ENCODE assay signal across 13 cellular contexts in the genomic region with DNA sequence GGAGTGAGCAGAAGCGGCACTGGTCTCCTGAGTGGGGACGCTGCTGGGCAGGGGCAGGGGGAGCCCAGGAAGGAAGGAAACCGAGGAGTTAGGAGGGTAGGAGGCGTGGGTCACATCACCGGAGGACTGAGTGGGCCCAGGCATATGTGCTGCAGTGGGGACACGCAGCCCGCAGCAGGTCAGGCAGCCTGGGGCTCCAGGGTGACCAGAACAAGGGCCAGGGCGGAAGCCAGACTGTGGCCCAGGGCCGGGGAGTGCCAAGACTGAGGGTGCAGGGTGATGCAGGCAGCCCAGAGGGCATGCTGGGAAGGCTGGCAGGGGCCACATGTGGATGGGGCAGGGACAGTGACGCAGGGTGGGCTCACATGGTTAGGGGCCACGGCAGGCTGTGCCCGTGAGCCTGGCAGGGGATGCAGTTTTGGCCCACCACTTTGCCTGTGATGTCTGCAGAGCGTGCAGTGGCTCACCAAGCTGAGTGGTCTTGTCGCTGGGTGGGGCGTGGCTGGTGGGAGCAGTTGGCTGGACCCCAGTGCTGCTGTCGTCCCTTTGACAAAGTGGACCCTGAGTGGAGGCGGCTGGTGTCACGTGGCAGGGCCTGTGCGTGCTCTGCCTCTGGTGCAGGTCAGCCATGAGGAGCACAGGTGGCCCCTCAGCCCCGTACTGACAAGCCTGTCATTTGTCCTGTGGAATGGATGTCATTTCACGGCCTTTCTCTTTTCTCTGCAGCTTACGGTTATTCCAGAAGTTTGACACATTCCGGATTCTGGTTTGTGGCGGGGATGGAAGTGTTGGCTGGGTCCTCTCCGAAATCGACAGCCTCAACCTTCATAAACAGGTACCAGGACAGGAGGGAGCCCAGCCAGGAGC.
DNase-seq lines count a peak whose midpoint lies in the region; ATAC-seq and TF ChIP-seq lines count a peak whose summit lies in the region.
"Had no signal": no experiment of that assay in that cellular context is flagged by ENCODE, and none has a peak within 500 bp of the region (broad histone marks: within the 10 kb centered on the region; RNA-seq: fewer than 3 reads in every experiment).

No MANE protein-coding gene starts in this region.

- no peak overlapping the region for H2BK20ac ChIP-seq in IMR-90 (ENCODE audit: low read depth, low read length)

- H3K27ac ChIP-seq in CD4-positive, alpha-beta T cell (ENCODE audit: low read depth, low read length) = no peak overlapping the region
- no peak overlapping the region for H3K27ac ChIP-seq in IMR-90 (ENCODE audit: insufficient read depth, low read length)
- no peak overlapping the region for H3K27ac ChIP-seq in esophagus muscularis mucosa (replicated peaks in 1 of 4)
- H3K27ac ChIP-seq: C4-2B, thoracic aorta had no signal

- H3K14ac ChIP-seq in IMR-90 (replicated peaks; ENCODE audit: low read depth, low read length) = no peak overlapping the region

- no peak overlapping the region for H3K4me3 Mint-ChIP-seq in CD4-positive, alpha-beta T cell
- H3K4me3 Mint-ChIP-seq in chondrocyte (ENCODE audit: unreplicated experiment) = no peak overlapping the region

- H3K9me3 Mint-ChIP-seq in CD4-positive, alpha-beta T cell = no peaks in the 10 kb centered on the region
- no peaks in the 10 kb centered on the region for H3K9me3 Mint-ChIP-seq in chondrocyte (ENCODE audit: low read depth)

- 96% methylated on average over 11 of the region's 26 CpGs; no CpG with 5 or more reads in 1 of the 2 experiments for WGBS in IMR-90 (ENCODE audit: extremely low coverage in 2 of 2, insufficient read length in 1 of 2), 2 experiments
- 92% methylated on average over 13 of the region's 26 CpGs for WGBS in esophagus muscularis mucosa

- dilution Hi-C loops in IMR-90 (cut with HindIII; ENCODE audit: low sequenced_read_pairs, unreplicated experiment) = no loop called here

- DNase-seq in CD4-positive, alpha-beta T cell = peak in 1 of 10 experiments; percentile 29
- no peak for DNase-seq in IMR-90
- peak; percentile 88 for DNase-seq in chondrocyte (ENCODE audit: low spot score)
- peak; percentile 67 for DNase-seq in posterior vena cava (ENCODE audit: low spot score)
- no peak for DNase-seq in cerebellar nuclear complex (lab: John Stamatoyannopoulos, UW)
- no peak for DNase-seq in esophagus muscularis mucosa (ENCODE audit: extremely low spot score)
- DNase-seq in NCI-H82 treated with DMSO at 0.1 percent for 48 hours (lab: John Stamatoyannopoulos, UW; ENCODE audit: unreplicated experiment) = no peak
- DNase-seq in NCI-H1417 treated with DMSO at 0.1 percent for 48 hours (lab: John Stamatoyannopoulos, UW) = no peak
- DNase-seq: midbrain; NCI-H2029 treated with DMSO at 0.1 percent for 48 hours; stimulated activated CD4-positive, alpha-beta T cell treated with anti-CD3 and anti-CD28 coated beads, Interleukin-15, amount 100 ng/mL, for 24 hours had no signal

- H3K36me3 ChIP-seq in IMR-90 (ENCODE audit: control insufficient read depth, insufficient read depth, low read length) (peaks cover 22% of the 10 kb centered on the region), esophagus muscularis mucosa (peaks cover 8 to 91% (median 68%) of the 10 kb centered on the region in 4 donors)

- H4K20me1 ChIP-seq in IMR-90 (ENCODE audit: insufficient read depth, low read length) = no peaks in the 10 kb centered on the region

- H3K9me1 ChIP-seq in IMR-90 (ENCODE audit: insufficient read depth, low read length) = no peaks in the 10 kb centered on the region; the same call in 1 of the 2 replicates

- no peaks in the 10 kb centered on the region; a peak in 1 of 4 replicates for H3K79me1 ChIP-seq in IMR-90 (ENCODE audit: low read depth in 1 of 2, low read length in 2 of 2)

- no peak overlapping the region for H2BK15ac ChIP-seq in IMR-90 (ENCODE audit: low read depth, low read length)

- H3K27ac Mint-ChIP-seq in CD4-positive, alpha-beta T cell = peak overlapping the region; percentile 69
- H3K27ac Mint-ChIP-seq in chondrocyte (ENCODE audit: unreplicated experiment) = peak overlapping the region; percentile 63

- no peak overlapping the region for H4K5ac ChIP-seq in IMR-90 (ENCODE audit: low read depth, low read length)

- H3K4ac ChIP-seq in IMR-90 (ENCODE audit: low read depth, low read length) = no peak overlapping the region

- H3K4me2 ChIP-seq in IMR-90 (ENCODE audit: low read depth, low read length) = no peak overlapping the region

- no peak overlapping the region for H2AK5ac ChIP-seq in IMR-90 (ENCODE audit: low read depth, low read length)

- no peak overlapping the region for H3K56ac ChIP-seq in IMR-90 (ENCODE audit: extremely low read depth, insufficient read depth, low read length)

- CTCF ChIA-PET in CD4-positive, alpha-beta T cell (lab: Charles Lee) = interaction anchor here (4.6 kb wide), 1 partner anchor 35 kb away, joined by 75 read pairs; no protein-coding TSS in a partner anchor
- CTCF ChIA-PET in IMR-90 (lab: Yijun Ruan, JAX) = no interaction called here

- peaks cover 32% of the 10 kb centered on the region for H3K4me1 Mint-ChIP-seq in CD4-positive, alpha-beta T cell (ENCODE audit: low read depth)
- H3K4me1 Mint-ChIP-seq in chondrocyte (ENCODE audit: low read depth) = peaks cover 20% of the 10 kb centered on the region

- no peaks in the 10 kb centered on the region for H3K27me3 ChIP-seq in CD4-positive, alpha-beta T cell (ENCODE audit: control insufficient read depth, insufficient read depth, low read length)
- H3K27me3 ChIP-seq in IMR-90 (ENCODE audit: control insufficient read depth, insufficient read depth, low read length) (no peaks in the 10 kb centered on the region), esophagus muscularis mucosa (no peaks in the 10 kb centered on the region)

- TF ChIP-seq POLR2A in IMR-90 (IDR thresholded peaks at IDR 0.05; ENCODE audit: low read depth, low read length) (no peak), esophagus muscularis mucosa (IDR thresholded peaks at IDR 0.05; ENCODE audit: low read depth) (no peak)

- POLR2A ChIA-PET in CD4-positive, alpha-beta T cell (lab: Charles Lee) = no interaction called here
- POLR2A ChIA-PET in IMR-90 (lab: Charles Lee; ENCODE audit: unreplicated experiment) = no interaction called here

- no peak overlapping the region for H2BK5ac ChIP-seq in IMR-90 (ENCODE audit: low read depth, low read length, poor library complexity, severe bottlenecking)

- no peak for TF ChIP-seq CTCF in CD4-positive, alpha-beta T cell (IDR thresholded peaks at IDR 0.05)
- TF ChIP-seq CTCF in IMR-90 (conservative IDR thresholded peaks at IDR 0.05; ENCODE audit: low read depth, low read length) (no peak), chondrocyte (IDR thresholded peaks at IDR 0.05) (no peak), esophagus muscularis mucosa (IDR thresholded peaks at IDR 0.05) (no peak)

- H2BK120ac ChIP-seq in IMR-90 (ENCODE audit: low read depth, low read length) = no peak overlapping the region

- no peak for TF ChIP-seq EP300 in esophagus muscularis mucosa (IDR thresholded peaks at IDR 0.05)

- ATAC-seq in CD4-positive, alpha-beta T cell (ENCODE audit: poor library complexity) = no peak
- ATAC-seq in IMR-90 (ENCODE audit: low read depth) = no peak

- BruUV-seq in IMR-90 (replicated peaks; lab: Mats Ljungman, UMichigan) = no TSS peak

- H3K4me1 ChIP-seq in IMR-90 (ENCODE audit: control insufficient read depth, insufficient read depth, low read length) = no peaks in the 10 kb centered on the region
- peaks cover 8 to 16% (median 13%) of the 10 kb centered on the region in 4 donors for H3K4me1 ChIP-seq in esophagus muscularis mucosa

- H2AK9ac ChIP-seq in IMR-90 (replicated peaks; ENCODE audit: low read depth, low read length, poor library complexity) = peak overlapping the region; percentile 53

- no peak overlapping the region for H3K9ac ChIP-seq in IMR-90 (ENCODE audit: low read depth, low read length)

- H4K8ac ChIP-seq in IMR-90 (ENCODE audit: low read depth in 2 of 2, low read length in 2 of 2) = no peak overlapping the region

- no peak overlapping the region for H3K18ac ChIP-seq in IMR-90 (ENCODE audit: low read depth, low read length)

- H4K91ac ChIP-seq in IMR-90 (ENCODE audit: insufficient read depth, low read depth, low read length) = no peak overlapping the region

- TF ChIP-seq RAD21 in IMR-90 (IDR thresholded peaks at IDR 0.05; ENCODE audit: low read length) = no peak

- peaks cover 95% of the 10 kb centered on the region for H3K36me3 Mint-ChIP-seq in CD4-positive, alpha-beta T cell (ENCODE audit: low read depth)
- H3K36me3 Mint-ChIP-seq in chondrocyte (ENCODE audit: low read depth) = peaks cover 34% of the 10 kb centered on the region

- intact Hi-C loops in CD4-positive, alpha-beta T cell (cut with DNase I, micrococcal nuclease) = loop anchor here (2.0 to 10.0 kb wide), 6 partner anchors 19 to 679 kb away; partner anchors contain the start of gene DGKD (in 1 of the 2)
- intact Hi-C loops in IMR-90 (cut with micrococcal nuclease) = no loop called here
- intact Hi-C loops in posterior vena cava (cut with DNase I) = loop anchor here (5.0 to 10.0 kb wide), 3 partner anchors 79 to 149 kb away; partner anchors contain the start of gene DGKD (in 1 of the 2)
- intact Hi-C loops in esophagus muscularis mucosa (cut with DNase I) = loop anchor here (2.0 to 5.0 kb wide), 3 partner anchors 34 to 189 kb away; partner anchors contain the start of genes ATG16L1 and DGKD

- no peaks in the 10 kb centered on the region for H3K27me3 Mint-ChIP-seq in CD4-positive, alpha-beta T cell
- no peaks in the 10 kb centered on the region for H3K27me3 Mint-ChIP-seq in chondrocyte (ENCODE audit: low read depth)

- no peak overlapping the region for H2AFZ ChIP-seq in IMR-90 (replicated peaks; ENCODE audit: low read length, poor library complexity)

- no peak overlapping the region for H3K23ac ChIP-seq in IMR-90 (ENCODE audit: low read depth, low read length)

- in situ Hi-C loops in IMR-90 (cut with MboI; ENCODE audit: low sequenced_read_pairs) = loop anchor here (10.0 kb wide), 1 partner anchor 157 kb away; no protein-coding TSS in a partner anchor

- H3K4me3 ChIP-seq in IMR-90 (ENCODE audit: insufficient read depth, low read depth, low read length) (no peak overlapping the region), esophagus muscularis mucosa (no peak overlapping the region)
- H3K4me3 ChIP-seq: thoracic aorta had no signal

- H3K9me3 ChIP-seq in CD4-positive, alpha-beta T cell (ENCODE audit: control insufficient read depth, low read length) = no peaks in the 10 kb centered on the region
- H3K9me3 ChIP-seq in IMR-90 (ENCODE audit: control insufficient read depth, insufficient read depth, low read length) (no peaks in the 10 kb centered on the region), esophagus muscularis mucosa (no peaks in the 10 kb centered on the region)
- H3K9me3 ChIP-seq: thoracic aorta had no signal

TF ChIP-seq in IMR-90, 13 proteins besides CTCF, POLR2A, EP300 and RAD21:
- TF ChIP-seq CEBPB (IDR thresholded peaks at IDR 0.05; ENCODE audit: low read depth, low read length) (no peak), NFE2L2 (IDR thresholded peaks at IDR 0.05; ENCODE audit: low read depth, low read length) (no peak), SMC3 (IDR thresholded peaks at IDR 0.05; ENCODE audit: low read depth, low read length) (no peak), MXI1 (IDR thresholded peaks at IDR 0.05; ENCODE audit: borderline replicate concordance, low read depth, low read length) (no peak)

Comparison
In these comparisons a context has a peak if more than half of its experiments do, and no peak if none do; other contexts are left out.
1. DNase-seq: peak in chondrocyte (single experiment) and posterior vena cava (single experiment); none in IMR-90 (single experiment), cerebellar nuclear complex (0 of 2), esophagus muscularis mucosa (single experiment), NCI-H82 treated with DMSO at 0.1 percent for 48 hours (single experiment) and NCI-H1417 treated with DMSO at 0.1 percent for 48 hours (single experiment).